ENCODE assay signal across 2 cellular contexts in the genomic region with DNA sequence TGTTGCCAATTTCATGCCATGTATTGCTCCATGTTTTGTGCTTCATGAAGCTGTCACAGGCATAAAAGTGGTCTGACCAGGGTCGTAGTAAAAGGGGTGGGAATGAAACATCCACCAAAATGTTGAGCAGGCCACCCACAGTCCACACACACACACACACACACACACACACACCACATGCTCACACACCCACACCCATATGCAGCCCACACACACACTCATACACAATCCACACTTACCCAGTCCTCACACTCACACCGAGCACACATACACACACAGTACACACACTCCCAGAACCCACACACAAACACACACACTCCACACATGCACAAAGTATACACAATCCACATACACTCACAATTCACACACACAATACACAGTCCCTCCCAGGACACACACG.
TF ChIP-seq lines count a peak whose summit lies in the region.

No MANE protein-coding gene starts in this region.

TF ChIP-seq in IMR-90, 13 proteins besides CTCF, POLR2A, EP300 and RAD21:
- TF ChIP-seq CHD1 (IDR thresholded peaks at IDR 0.05; ENCODE audit: low read depth, low read length): no peak
- TF ChIP-seq FOS (IDR thresholded peaks at IDR 0.05; ENCODE audit: low read depth, low read length): no peak
- TF ChIP-seq SMC3 (IDR thresholded peaks at IDR 0.05; ENCODE audit: low read depth, low read length): no peak
- no peak for TF ChIP-seq RCOR1 (IDR thresholded peaks at IDR 0.05; ENCODE audit: insufficient replicate concordance, low read length)
- TF ChIP-seq CEBPB (IDR thresholded peaks at IDR 0.05; ENCODE audit: low read depth, low read length): no peak
- no peak for TF ChIP-seq MAFK (IDR thresholded peaks at IDR 0.05; ENCODE audit: low read depth, low read length)
- TF ChIP-seq, protein P1, sequence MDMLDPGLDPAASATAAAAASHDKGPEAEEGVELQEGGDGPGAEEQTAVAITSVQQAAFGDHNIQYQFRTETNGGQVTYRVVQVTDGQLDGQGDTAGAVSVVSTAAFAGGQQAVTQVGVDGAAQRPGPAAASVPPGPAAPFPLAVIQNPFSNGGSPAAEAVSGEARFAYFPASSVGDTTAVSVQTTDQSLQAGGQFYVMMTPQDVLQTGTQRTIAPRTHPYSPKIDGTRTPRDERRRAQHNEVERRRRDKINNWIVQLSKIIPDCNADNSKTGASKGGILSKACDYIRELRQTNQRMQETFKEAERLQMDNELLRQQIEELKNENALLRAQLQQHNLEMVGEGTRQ (IDR thresholded peaks at IDR 0.05; ENCODE audit: low read depth, low read length): no peak
- TF ChIP-seq, protein P2, sequence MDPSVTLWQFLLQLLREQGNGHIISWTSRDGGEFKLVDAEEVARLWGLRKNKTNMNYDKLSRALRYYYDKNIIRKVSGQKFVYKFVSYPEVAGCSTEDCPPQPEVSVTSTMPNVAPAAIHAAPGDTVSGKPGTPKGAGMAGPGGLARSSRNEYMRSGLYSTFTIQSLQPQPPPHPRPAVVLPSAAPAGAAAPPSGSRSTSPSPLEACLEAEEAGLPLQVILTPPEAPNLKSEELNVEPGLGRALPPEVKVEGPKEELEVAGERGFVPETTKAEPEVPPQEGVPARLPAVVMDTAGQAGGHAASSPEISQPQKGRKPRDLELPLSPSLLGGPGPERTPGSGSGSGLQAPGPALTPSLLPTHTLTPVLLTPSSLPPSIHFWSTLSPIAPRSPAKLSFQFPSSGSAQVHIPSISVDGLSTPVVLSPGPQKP (IDR thresholded peaks at IDR 0.05; ENCODE audit: borderline replicate concordance, low read depth, low read length): no peak
- no peak for TF ChIP-seq BHLHE40 (IDR thresholded peaks at IDR 0.05; ENCODE audit: low read depth, low read length)
- no peak for TF ChIP-seq MXI1 (IDR thresholded peaks at IDR 0.05; ENCODE audit: borderline replicate concordance, low read depth, low read length)
- no peak for TF ChIP-seq NFE2L2 (IDR thresholded peaks at IDR 0.05; ENCODE audit: low read depth, low read length)
- no peak for TF ChIP-seq MAZ (IDR thresholded peaks at IDR 0.05; ENCODE audit: borderline replicate concordance, low read depth, low read length)
- TF ChIP-seq RFX5 (IDR thresholded peaks at IDR 0.05; ENCODE audit: low read depth, low read length): no peak

TF ChIP-seq in H1, 55 proteins besides CTCF, POLR2A, EP300 and RAD21:
- no peak for TF ChIP-seq JUND (IDR thresholded peaks at IDR 0.05; ENCODE audit: low read length)
- TF ChIP-seq TAF1 (IDR thresholded peaks at IDR 0.05; ENCODE audit: low read depth, low read length): no peak
- TF ChIP-seq CEBPB (IDR thresholded peaks at IDR 0.05; ENCODE audit: low read depth, low read length): no peak
- no peak for TF ChIP-seq POU5F1 (IDR thresholded peaks at IDR 0.05; ENCODE audit: low read depth, low read length)
- no peak for TF ChIP-seq CHD1 (IDR thresholded peaks at IDR 0.05; ENCODE audit: low read depth, low read length)
- TF ChIP-seq, protein P3, sequence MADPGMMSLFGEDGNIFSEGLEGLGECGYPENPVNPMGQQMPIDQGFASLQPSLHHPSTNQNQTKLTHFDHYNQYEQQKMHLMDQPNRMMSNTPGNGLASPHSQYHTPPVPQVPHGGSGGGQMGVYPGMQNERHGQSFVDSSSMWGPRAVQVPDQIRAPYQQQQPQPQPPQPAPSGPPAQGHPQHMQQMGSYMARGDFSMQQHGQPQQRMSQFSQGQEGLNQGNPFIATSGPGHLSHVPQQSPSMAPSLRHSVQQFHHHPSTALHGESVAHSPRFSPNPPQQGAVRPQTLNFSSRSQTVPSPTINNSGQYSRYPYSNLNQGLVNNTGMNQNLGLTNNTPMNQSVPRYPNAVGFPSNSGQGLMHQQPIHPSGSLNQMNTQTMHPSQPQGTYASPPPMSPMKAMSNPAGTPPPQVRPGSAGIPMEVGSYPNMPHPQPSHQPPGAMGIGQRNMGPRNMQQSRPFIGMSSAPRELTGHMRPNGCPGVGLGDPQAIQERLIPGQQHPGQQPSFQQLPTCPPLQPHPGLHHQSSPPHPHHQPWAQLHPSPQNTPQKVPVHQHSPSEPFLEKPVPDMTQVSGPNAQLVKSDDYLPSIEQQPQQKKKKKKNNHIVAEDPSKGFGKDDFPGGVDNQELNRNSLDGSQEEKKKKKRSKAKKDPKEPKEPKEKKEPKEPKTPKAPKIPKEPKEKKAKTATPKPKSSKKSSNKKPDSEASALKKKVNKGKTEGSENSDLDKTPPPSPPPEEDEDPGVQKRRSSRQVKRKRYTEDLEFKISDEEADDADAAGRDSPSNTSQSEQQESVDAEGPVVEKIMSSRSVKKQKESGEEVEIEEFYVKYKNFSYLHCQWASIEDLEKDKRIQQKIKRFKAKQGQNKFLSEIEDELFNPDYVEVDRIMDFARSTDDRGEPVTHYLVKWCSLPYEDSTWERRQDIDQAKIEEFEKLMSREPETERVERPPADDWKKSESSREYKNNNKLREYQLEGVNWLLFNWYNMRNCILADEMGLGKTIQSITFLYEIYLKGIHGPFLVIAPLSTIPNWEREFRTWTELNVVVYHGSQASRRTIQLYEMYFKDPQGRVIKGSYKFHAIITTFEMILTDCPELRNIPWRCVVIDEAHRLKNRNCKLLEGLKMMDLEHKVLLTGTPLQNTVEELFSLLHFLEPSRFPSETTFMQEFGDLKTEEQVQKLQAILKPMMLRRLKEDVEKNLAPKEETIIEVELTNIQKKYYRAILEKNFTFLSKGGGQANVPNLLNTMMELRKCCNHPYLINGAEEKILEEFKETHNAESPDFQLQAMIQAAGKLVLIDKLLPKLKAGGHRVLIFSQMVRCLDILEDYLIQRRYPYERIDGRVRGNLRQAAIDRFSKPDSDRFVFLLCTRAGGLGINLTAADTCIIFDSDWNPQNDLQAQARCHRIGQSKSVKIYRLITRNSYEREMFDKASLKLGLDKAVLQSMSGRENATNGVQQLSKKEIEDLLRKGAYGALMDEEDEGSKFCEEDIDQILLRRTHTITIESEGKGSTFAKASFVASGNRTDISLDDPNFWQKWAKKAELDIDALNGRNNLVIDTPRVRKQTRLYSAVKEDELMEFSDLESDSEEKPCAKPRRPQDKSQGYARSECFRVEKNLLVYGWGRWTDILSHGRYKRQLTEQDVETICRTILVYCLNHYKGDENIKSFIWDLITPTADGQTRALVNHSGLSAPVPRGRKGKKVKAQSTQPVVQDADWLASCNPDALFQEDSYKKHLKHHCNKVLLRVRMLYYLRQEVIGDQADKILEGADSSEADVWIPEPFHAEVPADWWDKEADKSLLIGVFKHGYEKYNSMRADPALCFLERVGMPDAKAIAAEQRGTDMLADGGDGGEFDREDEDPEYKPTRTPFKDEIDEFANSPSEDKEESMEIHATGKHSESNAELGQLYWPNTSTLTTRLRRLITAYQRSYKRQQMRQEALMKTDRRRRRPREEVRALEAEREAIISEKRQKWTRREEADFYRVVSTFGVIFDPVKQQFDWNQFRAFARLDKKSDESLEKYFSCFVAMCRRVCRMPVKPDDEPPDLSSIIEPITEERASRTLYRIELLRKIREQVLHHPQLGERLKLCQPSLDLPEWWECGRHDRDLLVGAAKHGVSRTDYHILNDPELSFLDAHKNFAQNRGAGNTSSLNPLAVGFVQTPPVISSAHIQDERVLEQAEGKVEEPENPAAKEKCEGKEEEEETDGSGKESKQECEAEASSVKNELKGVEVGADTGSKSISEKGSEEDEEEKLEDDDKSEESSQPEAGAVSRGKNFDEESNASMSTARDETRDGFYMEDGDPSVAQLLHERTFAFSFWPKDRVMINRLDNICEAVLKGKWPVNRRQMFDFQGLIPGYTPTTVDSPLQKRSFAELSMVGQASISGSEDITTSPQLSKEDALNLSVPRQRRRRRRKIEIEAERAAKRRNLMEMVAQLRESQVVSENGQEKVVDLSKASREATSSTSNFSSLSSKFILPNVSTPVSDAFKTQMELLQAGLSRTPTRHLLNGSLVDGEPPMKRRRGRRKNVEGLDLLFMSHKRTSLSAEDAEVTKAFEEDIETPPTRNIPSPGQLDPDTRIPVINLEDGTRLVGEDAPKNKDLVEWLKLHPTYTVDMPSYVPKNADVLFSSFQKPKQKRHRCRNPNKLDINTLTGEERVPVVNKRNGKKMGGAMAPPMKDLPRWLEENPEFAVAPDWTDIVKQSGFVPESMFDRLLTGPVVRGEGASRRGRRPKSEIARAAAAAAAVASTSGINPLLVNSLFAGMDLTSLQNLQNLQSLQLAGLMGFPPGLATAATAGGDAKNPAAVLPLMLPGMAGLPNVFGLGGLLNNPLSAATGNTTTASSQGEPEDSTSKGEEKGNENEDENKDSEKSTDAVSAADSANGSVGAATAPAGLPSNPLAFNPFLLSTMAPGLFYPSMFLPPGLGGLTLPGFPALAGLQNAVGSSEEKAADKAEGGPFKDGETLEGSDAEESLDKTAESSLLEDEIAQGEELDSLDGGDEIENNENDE (IDR thresholded peaks at IDR 0.05; ENCODE audit: insufficient replicate concordance, low read length): no peak
- no peak for TF ChIP-seq CBX5 (IDR thresholded peaks at IDR 0.05; ENCODE audit: low read depth, low read length)
- TF ChIP-seq SIX5 (IDR thresholded peaks at IDR 0.05; ENCODE audit: low read depth, low read length): no peak
- TF ChIP-seq, protein P4, sequence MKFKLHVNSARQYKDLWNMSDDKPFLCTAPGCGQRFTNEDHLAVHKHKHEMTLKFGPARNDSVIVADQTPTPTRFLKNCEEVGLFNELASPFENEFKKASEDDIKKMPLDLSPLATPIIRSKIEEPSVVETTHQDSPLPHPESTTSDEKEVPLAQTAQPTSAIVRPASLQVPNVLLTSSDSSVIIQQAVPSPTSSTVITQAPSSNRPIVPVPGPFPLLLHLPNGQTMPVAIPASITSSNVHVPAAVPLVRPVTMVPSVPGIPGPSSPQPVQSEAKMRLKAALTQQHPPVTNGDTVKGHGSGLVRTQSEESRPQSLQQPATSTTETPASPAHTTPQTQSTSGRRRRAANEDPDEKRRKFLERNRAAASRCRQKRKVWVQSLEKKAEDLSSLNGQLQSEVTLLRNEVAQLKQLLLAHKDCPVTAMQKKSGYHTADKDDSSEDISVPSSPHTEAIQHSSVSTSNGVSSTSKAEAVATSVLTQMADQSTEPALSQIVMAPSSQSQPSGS (IDR thresholded peaks at IDR 0.05; ENCODE audit: low read length): no peak
- no peak for TF ChIP-seq SIRT6 (IDR thresholded peaks at IDR 0.05; ENCODE audit: low read length)
- no peak for TF ChIP-seq SP1 (IDR thresholded peaks at IDR 0.05; ENCODE audit: low read depth, low read length)
- no peak for TF ChIP-seq EGR1 (IDR thresholded peaks at IDR 0.05; ENCODE audit: borderline replicate concordance, low read depth, low read length)
- TF ChIP-seq BCL11A (IDR thresholded peaks at IDR 0.05; ENCODE audit: low read depth in 2 of 2, low read length in 2 of 2): no peak
- no peak for TF ChIP-seq FOSL1 (IDR thresholded peaks at IDR 0.05; ENCODE audit: insufficient read depth, low read depth, low read length)
- TF ChIP-seq NRF1 (IDR thresholded peaks at IDR 0.05; ENCODE audit: low read depth, low read length): no peak
- no peak for TF ChIP-seq KDM1A (IDR thresholded peaks at IDR 0.05; ENCODE audit: borderline replicate concordance, low read length)
- no peak for TF ChIP-seq TAF7 (optimal IDR thresholded peaks at IDR 0.05; ENCODE audit: borderline replicate concordance, low read depth, low read length)
- no peak for TF ChIP-seq HDAC6 (IDR thresholded peaks at IDR 0.05; ENCODE audit: low read depth, low read length)
- TF ChIP-seq NANOG (IDR thresholded peaks at IDR 0.05; ENCODE audit: insufficient read depth, low read depth, low read length, poor library complexity, severe bottlenecking): no peak
- TF ChIP-seq POLR2AphosphoS5 (IDR thresholded peaks at IDR 0.05; ENCODE audit: low read depth, low read length): no peak
